ENCODE assay signal across 24 cellular contexts in the genomic region with DNA sequence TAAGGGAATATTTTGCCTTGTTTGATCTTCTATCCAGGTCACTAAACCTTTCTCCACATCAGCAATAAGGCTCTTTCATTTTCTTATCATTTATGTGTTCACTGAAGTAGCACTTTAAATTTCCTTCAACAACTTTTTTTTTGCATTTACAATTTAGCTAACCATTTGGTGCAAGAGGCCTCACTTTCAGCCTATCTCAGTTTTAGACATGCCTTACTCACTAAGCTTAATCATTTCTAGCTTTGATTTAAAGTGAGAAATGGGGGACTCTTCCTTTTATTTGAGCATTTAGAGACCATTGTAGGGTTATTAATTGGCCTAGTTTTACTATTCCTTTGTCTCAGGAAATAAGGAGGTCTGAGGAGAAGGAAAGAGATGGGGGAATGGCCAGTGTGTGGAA.
"Had no signal": no experiment of that assay in that cellular context is flagged by ENCODE, and none has a peak within 500 bp of the region (broad histone marks: within the 10 kb centered on the region; RNA-seq: fewer than 3 reads in every experiment).

No MANE protein-coding gene starts in this region.

- H3K27ac Mint-ChIP-seq: dendritic cell treated with granulocyte-macrophage colony-stimulating factor and Interleukin-4, amounts not matched to agents 40 ng/mL and 50 ng/mL, for 4 days; effector memory CD8-positive, alpha-beta T cell; endodermal cell; mesothelial cell of epicardium; naive B cell had no signal

- H3K4me3 Mint-ChIP-seq: dendritic cell treated with granulocyte-macrophage colony-stimulating factor and Interleukin-4, amounts not matched to agents 40 ng/mL and 50 ng/mL, for 4 days; effector memory CD8-positive, alpha-beta T cell; endodermal cell; mesothelial cell of epicardium; naive B cell had no signal

- H3K4me1 Mint-ChIP-seq: endodermal cell, mesothelial cell of epicardium, naive B cell had no signal

- H3K27me3 Mint-ChIP-seq: dendritic cell treated with granulocyte-macrophage colony-stimulating factor and Interleukin-4, amounts not matched to agents 40 ng/mL and 50 ng/mL, for 4 days; effector memory CD8-positive, alpha-beta T cell had no signal

- ATAC-seq: effector memory CD8-positive, alpha-beta T cell; esophagus mucosa; gastrocnemius medialis; heart right ventricle; left cardiac atrium; left lung; left ventricle myocardium superior; lower lobe of right lung; mucosa of descending colon had no signal

- DNase-seq: colonic mucosa; cortex of kidney; effector CD8-positive, alpha-beta T cell; effector memory CD8-positive, alpha-beta T cell; endodermal cell; erythroblast; esophagus squamous epithelium; foreskin fibroblast; foreskin melanocyte; gastrocnemius medialis; glutamatergic neuron; head of caudate nucleus; heart right ventricle; hippocampal formation; left cardiac atrium; left lung; left ventricle myocardium superior; lower lobe of right lung; mesenchymal stem cell; mucosa of descending colon; naive B cell had no signal
